8 cellular contexts compared by ENCODE assay signal in genomic region chr10:46255696-46256355, GRCh38. TPM values are rescaled to one million over a fixed set of nuclear protein-coding genes. Genes with fewer than 3 reads are reported as not detected.
A peak's percentile ranks its signal among the peaks of the same experiment; 100 is the strongest.
DNase-seq lines count a peak whose midpoint lies in the region; ATAC-seq, FAIRE-seq and TF ChIP-seq lines count a peak whose summit lies in the region.

No MANE protein-coding gene starts in this region.

- H3K27ac ChIP-seq in endothelial cell of umbilical vein (ENCODE audit: insufficient read depth, low read depth, low read length) = no peak overlapping the region
- H3K27ac ChIP-seq in uterus = peak overlapping the region in 1 of 2 donors; percentile 34

- H3K4me1 ChIP-seq in endothelial cell of umbilical vein (ENCODE audit: control insufficient read depth, extremely low read depth, insufficient read depth, low read length) (no peaks in the 10 kb centered on the region), uterus (no peaks in the 10 kb centered on the region)

- TF ChIP-seq CTCF in endothelial cell of umbilical vein (IDR thresholded peaks at IDR 0.05; ENCODE audit: extremely low read depth in 1 of 2, insufficient read depth in 1 of 2, low read depth in 1 of 2, low read length in 2 of 2) (peak; percentile 35 to 44), uterus (IDR thresholded peaks at IDR 0.05) (no peak)

- H3K9ac ChIP-seq in endothelial cell of umbilical vein (replicated peaks; ENCODE audit: extremely low read depth, insufficient read depth, low read length) = no peak overlapping the region

- H3K27ac Mint-ChIP-seq in naive thymus-derived CD8-positive, alpha-beta T cell = peak overlapping the region in 9 of 10 donors; percentile 22 to 83 (median 66)

- no TSS peak for BruUV-seq in endothelial cell of umbilical vein (replicated peaks; lab: Mats Ljungman, UMichigan)

- TF ChIP-seq POLR2A in endothelial cell of umbilical vein (IDR thresholded peaks at IDR 0.05; ENCODE audit: low read depth, low read length) = no peak
- no peak for TF ChIP-seq POLR2A in uterus (IDR thresholded peaks at IDR 0.05)

- H4K20me1 ChIP-seq in endothelial cell of umbilical vein (replicated peaks; ENCODE audit: control insufficient read depth, extremely low read depth, insufficient read depth, low read length) = no peaks in the 10 kb centered on the region

- no peak overlapping the region for H3K4me3 ChIP-seq in endothelial cell of umbilical vein (replicated peaks in 1 of 3; ENCODE audit: insufficient read depth in 1 of 3, low read depth in 1 of 3, low read length in 3 of 3)
- H3K4me3 ChIP-seq in uterus = no peak overlapping the region

- no peaks in the 10 kb centered on the region for H3K9me3 ChIP-seq in endothelial cell of umbilical vein (replicated peaks; ENCODE audit: control insufficient read depth, insufficient read depth, low read length)
- no peaks in the 10 kb centered on the region for H3K9me3 ChIP-seq in uterus

- no peak overlapping the region for H3K4me2 ChIP-seq in endothelial cell of umbilical vein (ENCODE audit: insufficient read depth, low read length)

- H3K9me3 Mint-ChIP-seq in naive thymus-derived CD8-positive, alpha-beta T cell = no peaks in the 10 kb centered on the region

- H3K79me2 ChIP-seq in endothelial cell of umbilical vein (ENCODE audit: control insufficient read depth, insufficient read depth, low read length) = no peaks in the 10 kb centered on the region

- H2AFZ ChIP-seq in endothelial cell of umbilical vein (ENCODE audit: low read depth, low read length) = no peak overlapping the region

- H3K27me3 ChIP-seq in endothelial cell of umbilical vein (ENCODE audit: control insufficient read depth in 2 of 2, insufficient read depth in 2 of 2, low read length in 2 of 2) = peaks cover 2% of the 10 kb centered on the region in 2 experiments
- H3K27me3 ChIP-seq in uterus = no peaks in the 10 kb centered on the region

- H3K9me1 ChIP-seq in endothelial cell of umbilical vein (replicated peaks; ENCODE audit: control insufficient read depth, extremely low read depth, insufficient read depth, low read length) = no peaks in the 10 kb centered on the region

- H3K27me3 Mint-ChIP-seq in naive thymus-derived CD8-positive, alpha-beta T cell = no peaks in the 10 kb centered on the region

- POLR2A ChIA-PET in endothelial cell of umbilical vein (lab: Charles Lee) = no interaction called here
- POLR2A ChIA-PET in naive thymus-derived CD8-positive, alpha-beta T cell (lab: Charles Lee) = interaction anchor here (1.7 kb wide), 1 partner anchor 13 kb away, joined by 5 read pairs; no protein-coding TSS in a partner anchor

- CTCF ChIA-PET in endothelial cell of umbilical vein (lab: Charles Lee) = interaction anchor here (1.0 to 2.8 kb wide), 4 partner anchors 9 to 27 kb away, joined by 3 to 20 read pairs (median 4); no protein-coding TSS in a partner anchor

- intact Hi-C loops in Right ventricle myocardium inferior (cut with DNase I) = no loop called here
- intact Hi-C loops in cardiac septum (cut with DNase I) = no loop called here
- intact Hi-C loops in endothelial cell of umbilical vein (cut with micrococcal nuclease) = no loop called here
- intact Hi-C loops in uterus (cut with DNase I; ENCODE audit: low total_unique reads) = no loop called here

- H3K36me3 ChIP-seq in endothelial cell of umbilical vein (ENCODE audit: control insufficient read depth in 2 of 2, extremely low read depth in 1 of 2, insufficient read depth in 2 of 2, low read length in 2 of 2) = no peaks in the 10 kb centered on the region
- H3K36me3 ChIP-seq in uterus = no peaks in the 10 kb centered on the region

- H3K4me3 Mint-ChIP-seq in naive thymus-derived CD8-positive, alpha-beta T cell = peak overlapping the region in 1 of 10 donors; percentile 39

- DNase-seq in Right ventricle myocardium inferior (ENCODE audit: missing footprints) = peak; percentile 84
- DNase-seq in cardiac septum (ENCODE audit: low spot score) = no peak
- peak; percentile 31 for DNase-seq in MV-4-11 (lab: John Stamatoyannopoulos, UW)
- peak; percentile 61 for DNase-seq in activated CD4-positive, alpha-beta T cell treated with anti-CD3 and anti-CD28 coated beads, Interleukin-2, amount 50 U/mL, for 1 hour
- DNase-seq in endothelial cell of umbilical vein (ENCODE audit: low read depth, low spot score) = peak; percentile 58
- DNase-seq in naive thymus-derived CD8-positive, alpha-beta T cell = peak in 5 of 10 donors; percentile 25 to 72 (median 37)
- DNase-seq in uterus = peak; percentile 34 to 51

- ATAC-seq in Right ventricle myocardium inferior (peak; percentile 80), GM19035 (IDR thresholded peaks at IDR 0.05; ENCODE audit: unreplicated experiment) (no peak)
- peak in 1 of 2 donors; percentile 61 for ATAC-seq in naive thymus-derived CD8-positive, alpha-beta T cell

- H3K36me3 Mint-ChIP-seq in naive thymus-derived CD8-positive, alpha-beta T cell = peaks cover 0 to 76% (median 11%) of the 10 kb centered on the region in 3 donors

- dilution Hi-C loops in endothelial cell of umbilical vein (cut with MboI; ENCODE audit: extremely low pct_ligation_motif_present, low sequenced_read_pairs) = no loop called here

- peaks cover 18 to 51% (median 37%) of the 10 kb centered on the region in 4 donors for H3K4me1 Mint-ChIP-seq in naive thymus-derived CD8-positive, alpha-beta T cell

- FAIRE-seq in endothelial cell of umbilical vein (lab: Jason Lieb, UNC) = no peak

TF ChIP-seq in endothelial cell of umbilical vein, 7 proteins besides CTCF, POLR2A, EP300 and RAD21:
- TF ChIP-seq MYC (IDR thresholded peaks at IDR 0.05; ENCODE audit: low read depth, low read length) = no peak
- TF ChIP-seq GATA2 (IDR thresholded peaks at IDR 0.05; ENCODE audit: insufficient read depth, insufficient read length, low read depth, low read length) = no peak

RNA-seq across cellular contexts. Expression of gene ANTXRL, which starts 31.0 kb away (rescaled TPM):
- total RNA-seq in Right ventricle myocardium inferior = not detected
- not detected for total RNA-seq in cardiac septum
- not detected in 2 replicates for total RNA-seq in endothelial cell of umbilical vein
- polyA plus RNA-seq in endothelial cell of umbilical vein = not detected in 2 replicates
- polyA plus RNA-seq in endothelial cell of umbilical vein (2011; cell fraction: cytosol; rRNA removed) = not detected in 2 replicates
- polyA plus RNA-seq in endothelial cell of umbilical vein (2011; cell fraction: nucleus; rRNA removed) = not detected in 2 replicates
- not detected in 2 replicates for polyA plus RNA-seq in endothelial cell of umbilical vein (2012)
- not detected in 2 replicates for polyA minus RNA-seq in endothelial cell of umbilical vein
- polyA minus RNA-seq in endothelial cell of umbilical vein (2011; cell fraction: cytosol; rRNA and poly(A)+ RNA removed) = not detected
- polyA minus RNA-seq in endothelial cell of umbilical vein (2011; cell fraction: nucleus; rRNA and poly(A)+ RNA removed) = not detected in 2 replicates
- not detected for total RNA-seq in naive thymus-derived CD8-positive, alpha-beta T cell
- not detected for polyA plus RNA-seq in naive thymus-derived CD8-positive, alpha-beta T cell
- under 1 TPM in 1 of 4 donors, not detected in 3; 0.27 TPM for total RNA-seq in uterus

Comparison
In these comparisons a context has a peak if more than half of its experiments do, and no peak if none do; other contexts are left out.
1. CTCF ChIP-seq: peak in endothelial cell of umbilical vein (2 of 2); none in uterus (0 of 4).